18 cellular contexts compared by ENCODE assay signal in the genomic region with DNA sequence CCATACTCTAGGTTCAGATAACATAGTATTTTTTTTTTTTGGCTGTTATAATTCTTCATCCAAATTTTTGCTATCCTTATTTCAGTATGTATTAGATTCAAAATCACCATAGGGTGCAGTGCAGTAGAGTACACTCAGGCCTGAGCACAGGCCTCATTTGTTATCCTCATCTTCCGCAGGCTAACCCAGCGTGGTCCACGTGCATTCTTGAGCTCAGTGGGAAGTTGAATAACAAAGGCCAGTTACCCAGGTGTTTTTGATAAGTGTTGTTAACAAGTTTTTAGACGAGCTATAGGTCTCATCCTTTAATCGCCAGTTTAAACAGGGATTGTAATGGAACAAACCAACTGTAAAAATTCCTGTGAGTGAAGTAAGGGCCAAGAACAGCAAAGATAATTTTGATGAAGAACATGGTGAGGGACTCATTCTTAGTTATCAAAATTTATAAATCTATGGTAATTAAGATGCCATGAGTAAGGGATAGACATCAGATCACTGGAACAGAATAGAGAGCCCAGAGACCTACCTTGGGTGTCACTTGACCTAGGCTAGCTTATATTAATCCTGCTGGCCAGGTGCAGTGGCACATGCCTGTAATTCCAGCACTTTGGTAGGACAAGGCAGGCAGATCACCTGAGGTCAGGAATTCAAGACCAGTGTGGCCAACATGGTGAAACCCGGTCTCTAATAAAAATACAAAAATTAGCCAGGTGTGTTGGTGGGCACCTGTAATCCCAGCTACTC. TPM values are rescaled to one million over a fixed set of nuclear protein-coding genes. Genes with fewer than 3 reads are reported as not detected.
A peak's percentile ranks its signal among the peaks of the same experiment; 100 is the strongest.
DNase-seq lines count a peak whose midpoint lies in the region; ATAC-seq and TF ChIP-seq lines count a peak whose summit lies in the region.
"Had no signal": no experiment of that assay in that cellular context is flagged by ENCODE, and none has a peak within 500 bp of the region (broad histone marks: within the 10 kb centered on the region; RNA-seq: fewer than 3 reads in every experiment).

No MANE protein-coding gene starts in this region.

- H3K27ac Mint-ChIP-seq in H9: peak overlapping the region; percentile 17 to 94 (median 66); a peak in 6 of 7 replicates
- H3K27ac Mint-ChIP-seq in endodermal cell: peak overlapping the region; percentile 7
- no peak overlapping the region for H3K27ac Mint-ChIP-seq in neural progenitor cell
- H3K27ac Mint-ChIP-seq: CD4-positive, CD25-positive, alpha-beta regulatory T cell; CD8-positive, alpha-beta memory T cell had no signal

- H3K9me3 Mint-ChIP-seq in H9 (no peaks in the 10 kb centered on the region; a peak in 1 of 5 replicates), endodermal cell (no peaks in the 10 kb centered on the region), neural progenitor cell (no peaks in the 10 kb centered on the region)
- H3K9me3 Mint-ChIP-seq: CD4-positive, CD25-positive, alpha-beta regulatory T cell; CD8-positive, alpha-beta memory T cell had no signal

- H3K36me3 Mint-ChIP-seq in H9 (ENCODE audit: insufficient read depth in 1 of 3, low read depth in 3 of 3) (peaks cover 51 to 79% (median 76%) of the 10 kb centered on the region in 3 experiments), endodermal cell (ENCODE audit: low read depth) (peaks cover 73% of the 10 kb centered on the region), neural progenitor cell (peaks cover 25% of the 10 kb centered on the region)

- no peak overlapping the region for H2BK5ac ChIP-seq in H9 (ENCODE audit: insufficient read length, low read length)

- H3K56ac ChIP-seq in H9 (ENCODE audit: insufficient read length, low read depth, low read length): no peak overlapping the region

- H3K4me3 ChIP-seq in HUES64 (ENCODE audit: low read length): no peak overlapping the region
- no peak overlapping the region for H3K4me3 ChIP-seq in endodermal cell (ENCODE audit: low read length)
- H3K4me3 ChIP-seq in neural progenitor cell: no peak overlapping the region
- H3K4me3 ChIP-seq in psoas muscle: no peak overlapping the region
- no peak overlapping the region for H3K4me3 ChIP-seq in lower lobe of right lung
- H3K4me3 ChIP-seq: GM23248, HAP-1 had no signal

- H3K4me1 Mint-ChIP-seq in H9 (peaks cover 18 to 21% of the 10 kb centered on the region in 2 experiments), endodermal cell (peaks cover 15% of the 10 kb centered on the region), neural progenitor cell (no peaks in the 10 kb centered on the region)
- H3K4me1 Mint-ChIP-seq: CD8-positive, alpha-beta memory T cell had no signal

- H3K4me2 ChIP-seq in H9 (ENCODE audit: insufficient read depth, insufficient read length, low read length): no peak overlapping the region
- H3K4me2 ChIP-seq in neural progenitor cell: no peak overlapping the region

- no peak overlapping the region for H3K9ac ChIP-seq in H9 (ENCODE audit: extremely low read depth, insufficient read length, low read length)
- no peak overlapping the region for H3K9ac ChIP-seq in HUES64 (ENCODE audit: low read depth, low read length)
- H3K9ac ChIP-seq in endodermal cell (ENCODE audit: extremely low read depth, low read length, poor library complexity, severe bottlenecking): no peak overlapping the region
- no peak overlapping the region for H3K9ac ChIP-seq in neural progenitor cell
- H3K9ac ChIP-seq: GM23248 had no signal

- intact Hi-C loops in psoas muscle (cut with DNase I) (no loop called here), lower lobe of right lung (cut with DNase I) (no loop called here)

- WGBS in H9 (ENCODE audit: extremely low coverage, insufficient read length, low lambda C conversion rate): no CpG with 5 or more reads among the region's 6 CpGs
- 72% methylated on average over 6 of the region's 6 CpGs for WGBS in HUES64
- 61 to 85% methylated on average over 5 to 6 of the region's 6 CpGs for WGBS in endodermal cell (ENCODE audit: insufficient coverage in 1 of 2, insufficient read length in 1 of 2), 2 experiments
- 86 to 89% (median 89%) methylated on average over 6 of the region's 6 CpGs for WGBS in psoas muscle, 3 donors

- no peak overlapping the region for H4K91ac ChIP-seq in H9 (ENCODE audit: insufficient read length, low read depth, low read length)

- H3K27me3 ChIP-seq in H9 (ENCODE audit: insufficient read depth, low read length): no peaks in the 10 kb centered on the region
- no peaks in the 10 kb centered on the region for H3K27me3 ChIP-seq in HUES64 (ENCODE audit: insufficient read depth, low read length)
- H3K27me3 ChIP-seq in endodermal cell (ENCODE audit: control insufficient read depth, insufficient read depth, low read length, poor library complexity, severe bottlenecking): no peaks in the 10 kb centered on the region
- H3K27me3 ChIP-seq in neural progenitor cell: no peaks in the 10 kb centered on the region
- H3K27me3 ChIP-seq in psoas muscle (ENCODE audit: insufficient read depth in 3 of 3, low read length in 2 of 3): no peaks in the 10 kb centered on the region
- no peaks in the 10 kb centered on the region for H3K27me3 ChIP-seq in lower lobe of right lung (ENCODE audit: low read depth)
- H3K27me3 ChIP-seq: BE2C had no signal

- H2AK5ac ChIP-seq in H9 (ENCODE audit: insufficient read length, low read length): no peak overlapping the region

- no peaks in the 10 kb centered on the region for H3K23me2 ChIP-seq in H9 (ENCODE audit: insufficient read length, low read depth, low read length, poor library complexity, severe bottlenecking)

- ATAC-seq in activated CD4-positive, CD25-positive, alpha-beta regulatory T cell treated with anti-CD3 and anti-CD28 coated beads, Interleukin-2, amount 50 U/mL, for 24 hours: no peak
- ATAC-seq in psoas muscle (no peak), lower lobe of right lung (no peak)

- H2BK12ac ChIP-seq in H9 (ENCODE audit: insufficient read length, low read depth, low read length): no peak overlapping the region

- DNase-seq in H9 (peak; percentile 41), endodermal cell (peak; percentile 67), neural progenitor cell (ENCODE audit: low spot score) (peak; percentile 3), psoas muscle (no peak), lower lobe of right lung (no peak)
- DNase-seq: ACHN; BE2C; C1 segment of cervical spinal cord; CD4-positive, CD25-positive, alpha-beta regulatory T cell; CD8-positive, alpha-beta memory T cell; COR-L47; GM23248; KG1 had no signal

- H4K20me1 ChIP-seq in H9 (ENCODE audit: control insufficient read depth, insufficient read depth, insufficient read length) (no peaks in the 10 kb centered on the region), neural progenitor cell (ENCODE audit: low read depth) (no peaks in the 10 kb centered on the region)

- no peaks in the 10 kb centered on the region for H3K9me3 ChIP-seq in H9 (ENCODE audit: control insufficient read depth, low read depth, low read length)
- H3K9me3 ChIP-seq in HUES64 (ENCODE audit: insufficient read depth, low read depth, low read length): no peaks in the 10 kb centered on the region
- no peaks in the 10 kb centered on the region for H3K9me3 ChIP-seq in endodermal cell (ENCODE audit: control insufficient read depth, low read length)
- no peaks in the 10 kb centered on the region for H3K9me3 ChIP-seq in neural progenitor cell (ENCODE audit: low read depth)
- H3K9me3 ChIP-seq in psoas muscle: no peaks in the 10 kb centered on the region
- H3K9me3 ChIP-seq in lower lobe of right lung: no peaks in the 10 kb centered on the region
- H3K9me3 ChIP-seq: BE2C, HAP-1 had no signal

- H3K23ac ChIP-seq in H9 (ENCODE audit: insufficient read length, low read depth, low read length): no peak overlapping the region

- H2BK120ac ChIP-seq in H9 (ENCODE audit: low read depth, low read length, poor library complexity, severe bottlenecking): no peak overlapping the region

- H3K27me3 Mint-ChIP-seq in H9 (ENCODE audit: low read depth) (no peaks in the 10 kb centered on the region), endodermal cell (ENCODE audit: insufficient read depth) (no peaks in the 10 kb centered on the region), neural progenitor cell (ENCODE audit: insufficient read depth, low read depth) (no peaks in the 10 kb centered on the region)
- H3K27me3 Mint-ChIP-seq: CD4-positive, CD25-positive, alpha-beta regulatory T cell had no signal

- peak overlapping the region in 1 of 2 experiments; percentile 8; a peak in 1 of 5 replicates for H3K4me3 Mint-ChIP-seq in H9
- H3K4me3 Mint-ChIP-seq in endodermal cell: no peak overlapping the region
- H3K4me3 Mint-ChIP-seq in neural progenitor cell: no peak overlapping the region
- H3K4me3 Mint-ChIP-seq: CD4-positive, CD25-positive, alpha-beta regulatory T cell had no signal

- no peak overlapping the region for H4K5ac ChIP-seq in H9 (ENCODE audit: insufficient read length, low read depth, low read length)

- H3K79me1 ChIP-seq in H9 (ENCODE audit: insufficient read depth, low read depth, low read length, poor library complexity, severe bottlenecking): peaks cover 5% of the 10 kb centered on the region

- no peaks in the 10 kb centered on the region for H3F3A ChIP-seq in neural progenitor cell (ENCODE audit: low read depth)

- TF ChIP-seq CTCF in H9 (conservative IDR thresholded peaks at IDR 0.05) (no peak), endodermal cell (conservative IDR thresholded peaks at IDR 0.05) (peak; percentile 17), neural progenitor cell (IDR thresholded peaks at IDR 0.05) (no peak), psoas muscle (IDR thresholded peaks at IDR 0.05) (no peak), lower lobe of right lung (IDR thresholded peaks at IDR 0.05) (no peak)

- no peak overlapping the region for H3K4ac ChIP-seq in H9 (ENCODE audit: low read depth, low read length)

- H3K18ac ChIP-seq in H9 (ENCODE audit: insufficient read length, low read depth, low read length): no peak overlapping the region

- H2BK20ac ChIP-seq in H9 (ENCODE audit: low read depth, low read length, poor library complexity, severe bottlenecking): no peak overlapping the region

- H3K27ac ChIP-seq in H9 (ENCODE audit: insufficient read length, low read depth, low read length) (no peak overlapping the region), HUES64 (ENCODE audit: low read depth, low read length) (peak overlapping the region; percentile 44; the same call in 1 of the 2 replicates), endodermal cell (ENCODE audit: low read depth, low read length) (no peak overlapping the region), neural progenitor cell (peak overlapping the region; percentile 29), psoas muscle (no peak overlapping the region), lower lobe of right lung (no peak overlapping the region)
- H3K27ac ChIP-seq: GM23248, HL-60 had no signal

- H3K4me1 ChIP-seq in H9 (ENCODE audit: insufficient read depth, low read length) (peaks cover 2% of the 10 kb centered on the region; the same call in 1 of the 2 replicates), HUES64 (ENCODE audit: insufficient read depth, low read length) (peaks cover 15% of the 10 kb centered on the region; the same call in 1 of the 2 replicates), endodermal cell (ENCODE audit: control insufficient read depth, insufficient read depth, low read length) (peaks cover 7% of the 10 kb centered on the region), neural progenitor cell (no peaks in the 10 kb centered on the region), psoas muscle (no peaks in the 10 kb centered on the region), lower lobe of right lung (no peaks in the 10 kb centered on the region)
- H3K4me1 ChIP-seq: BE2C had no signal

- no peak overlapping the region for H3K14ac ChIP-seq in H9 (ENCODE audit: insufficient read depth, low read length)

- H2BK15ac ChIP-seq in H9 (ENCODE audit: low read depth, low read length): no peak overlapping the region

- H2AFZ ChIP-seq in H9 (ENCODE audit: low read length): no peak overlapping the region
- H2AFZ ChIP-seq in neural progenitor cell (replicated peaks): no peak overlapping the region
- H2AFZ ChIP-seq: GM23248 had no signal

- H3T11ph ChIP-seq in H9 (ENCODE audit: low read length): no peak overlapping the region

- H3K79me2 ChIP-seq in H9 (ENCODE audit: insufficient read depth, low read length): no peaks in the 10 kb centered on the region
- no peaks in the 10 kb centered on the region for H3K79me2 ChIP-seq in neural progenitor cell (ENCODE audit: low read depth)

- no peak overlapping the region for H4K8ac ChIP-seq in H9 (replicated peaks; ENCODE audit: insufficient read length, low read depth, low read length)

- H3K36me3 ChIP-seq in HUES64 (ENCODE audit: insufficient read depth, low read length): peaks cover 94% of the 10 kb centered on the region
- H3K36me3 ChIP-seq in endodermal cell (ENCODE audit: control insufficient read depth, insufficient read depth, low read length): peaks cover 83% of the 10 kb centered on the region
- peaks cover 22% of the 10 kb centered on the region for H3K36me3 ChIP-seq in neural progenitor cell
- peaks cover 2 to 38% of the 10 kb centered on the region in 2 donors for H3K36me3 ChIP-seq in psoas muscle (ENCODE audit: insufficient read depth in 1 of 2, low read depth in 1 of 2)
- peaks cover 71% of the 10 kb centered on the region for H3K36me3 ChIP-seq in lower lobe of right lung

RNA-seq across cellular contexts. Expression of a gene that starts 22.0 kb away (rescaled TPM):
- total RNA-seq in H9 (2021) (53.6 and 55.2 TPM in 2 replicates), endodermal cell (10 to 100 TPM; 47.3 to 49.2 TPM), neural progenitor cell (ENCODE audit: low replicate concordance) (30.9 and 33.2 TPM in 2 replicates), psoas muscle (1 to 10 TPM; 1.3 to 2.6 (median 1.6) TPM), lower lobe of right lung (6.3 TPM)
- polyA plus RNA-seq in HUES64 (2013, experiment 1 of 2): 35.1 TPM
- 30.2 TPM for polyA plus RNA-seq in HUES64 (2013, experiment 2 of 2)
- polyA plus RNA-seq in endodermal cell (2013, experiment 1 of 2): 28.6 TPM
- 27.8 TPM for polyA plus RNA-seq in endodermal cell (2013, experiment 2 of 2)
- 1 to 10 TPM in 2 of 3 donors, under 1 TPM in 1; 0.52 to 2.3 (median 1.3) TPM for polyA plus RNA-seq in psoas muscle

RNA-seq across cellular contexts. Expression of a gene that starts 32.7 kb away (rescaled TPM):
- 0.66 and 0.68 TPM in 2 replicates for total RNA-seq in H9 (2021)
- 0.70 TPM for polyA plus RNA-seq in HUES64 (2013, experiment 1 of 2)
- 1.0 TPM for polyA plus RNA-seq in HUES64 (2013, experiment 2 of 2)
- not detected for total RNA-seq in endodermal cell
- polyA plus RNA-seq in endodermal cell (2013, experiment 1 of 2): not detected
- polyA plus RNA-seq in endodermal cell (2013, experiment 2 of 2): not detected
- total RNA-seq in neural progenitor cell (ENCODE audit: low replicate concordance): 1.1 TPM in 1 of 2 replicates, not detected in the other
- not detected for total RNA-seq in psoas muscle
- polyA plus RNA-seq in psoas muscle: not detected
- total RNA-seq in lower lobe of right lung: not detected
- total RNA-seq: CD4-positive, CD25-positive, alpha-beta regulatory T cell; CD8-positive, alpha-beta memory T cell; GM23248; HT1080 had no signal
- polyA plus RNA-seq: CD8-positive, alpha-beta memory T cell; GM23248 had no signal

Comparison
In these comparisons a context has a peak if more than half of its experiments do, and no peak if none do; other contexts are left out.
1. DNase-seq: peak in H9 (single experiment), endodermal cell (single experiment) and neural progenitor cell (single experiment); none in psoas muscle (0 of 2) and lower lobe of right lung (single experiment).
2. H3K27ac ChIP-seq: peak in HUES64 (single experiment) and neural progenitor cell (single experiment); none in H9 (single experiment), endodermal cell (single experiment), psoas muscle (single experiment) and lower lobe of right lung (single experiment).